In the genomic region with DNA sequence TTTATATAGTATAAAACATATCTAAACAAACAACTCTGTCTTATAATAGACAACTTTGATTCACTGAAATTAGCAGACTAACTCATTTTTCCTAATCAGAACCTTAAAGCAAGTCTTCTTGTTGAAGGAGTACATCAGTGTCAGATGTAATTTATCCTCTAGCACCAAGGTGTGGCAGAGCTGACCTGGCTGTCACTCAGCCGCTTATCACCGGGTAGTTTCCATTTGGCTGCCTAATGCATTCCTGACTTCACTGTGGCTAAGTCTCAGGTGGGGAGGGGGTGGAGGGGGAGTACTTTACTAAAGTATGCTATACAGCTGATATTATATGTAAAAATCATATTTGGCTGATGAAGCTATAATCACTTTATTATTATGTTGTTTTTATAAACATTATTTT, we compare ENCODE assay signal across 13 cellular contexts.
A peak's percentile ranks its signal among the peaks of the same experiment; 100 is the strongest.
DNase-seq lines count a peak whose midpoint lies in the region; ATAC-seq, FAIRE-seq and TF ChIP-seq lines count a peak whose summit lies in the region.
"Had no signal": no experiment of that assay in that cellular context is flagged by ENCODE, and none has a peak within 500 bp of the region (broad histone marks: within the 10 kb centered on the region; RNA-seq: fewer than 3 reads in every experiment).

No MANE protein-coding gene starts in this region.

- H3K27ac ChIP-seq in KOPT-K1 (ENCODE audit: low read depth, low read length, poor library complexity, severe bottlenecking) = peak overlapping the region; percentile 86
- H3K27ac ChIP-seq in pancreas = no peak overlapping the region

- no peaks in the 10 kb centered on the region for H3K27me3 Mint-ChIP-seq in activated CD4-positive, alpha-beta T cell treated with anti-CD3 and anti-CD28 coated beads, Interleukin-2, amount 10 ng/mL, durations not matched to agents 24 days and 14 days
- H3K27me3 Mint-ChIP-seq in type B pancreatic cell = peaks cover 12% of the 10 kb centered on the region
- H3K27me3 Mint-ChIP-seq: stimulated activated memory B cell treated with anti-CD40 and anti-IgM and Interleukin-4, amounts not matched to agents 10 μg/mL and 1 μg/mL and 100 μg/mL, for 72 hours had no signal

- H3K27me3 ChIP-seq in bronchial epithelial cell (ENCODE audit: control insufficient read depth, insufficient read depth, low read length) (no peaks in the 10 kb centered on the region), pancreas (no peaks in the 10 kb centered on the region)

- intact Hi-C loops in activated CD4-positive, alpha-beta T cell treated with anti-CD3 and anti-CD28 coated beads, Interleukin-2, amount 10 ng/mL, durations not matched to agents 24 days and 14 days (cut with micrococcal nuclease) = loop anchor here (2.0 to 10.0 kb wide), 3 partner anchors 38 to 122 kb away; no protein-coding TSS in a partner anchor
- intact Hi-C loops in pancreas (cut with DNase I) = no loop called here

- TF ChIP-seq CTCF in bronchial epithelial cell (IDR thresholded peaks at IDR 0.05; ENCODE audit: insufficient read depth, low read length, severe bottlenecking) (no peak), pancreas (IDR thresholded peaks at IDR 0.05) (no peak), type B pancreatic cell (conservative IDR thresholded peaks at IDR 0.05) (no peak)

- no peak overlapping the region for H3K27ac Mint-ChIP-seq in activated CD4-positive, alpha-beta T cell treated with anti-CD3 and anti-CD28 coated beads, Interleukin-2, amount 10 ng/mL, durations not matched to agents 24 days and 14 days
- H3K27ac Mint-ChIP-seq in type B pancreatic cell = no peak overlapping the region
- H3K27ac Mint-ChIP-seq: stimulated activated memory B cell treated with anti-CD40 and anti-IgM and Interleukin-4, amounts not matched to agents 10 μg/mL and 1 μg/mL and 100 μg/mL, for 72 hours had no signal

- H3K4me3 ChIP-seq in bronchial epithelial cell (ENCODE audit: low read depth, low read length) (no peak overlapping the region), pancreas (no peak overlapping the region)

- H3K36me3 Mint-ChIP-seq in activated CD4-positive, alpha-beta T cell treated with anti-CD3 and anti-CD28 coated beads, Interleukin-2, amount 10 ng/mL, durations not matched to agents 24 days and 14 days (ENCODE audit: low read depth) = peaks cover 31% of the 10 kb centered on the region
- peaks cover under 1% of the 10 kb centered on the region for H3K36me3 Mint-ChIP-seq in type B pancreatic cell

- no peaks in the 10 kb centered on the region for H3K9me3 ChIP-seq in KOPT-K1 (ENCODE audit: insufficient read depth, low read length, poor library complexity, severe bottlenecking)
- peaks cover 0 to 4% (median 0%) of the 10 kb centered on the region in 4 donors for H3K9me3 ChIP-seq in pancreas

- no peak for FAIRE-seq in bronchial epithelial cell (lab: Jason Lieb, UNC)
- FAIRE-seq in pancreas (lab: Jason Lieb, UNC) = no peak

- H3K4me3 Mint-ChIP-seq in activated CD4-positive, alpha-beta T cell treated with anti-CD3 and anti-CD28 coated beads, Interleukin-2, amount 10 ng/mL, durations not matched to agents 24 days and 14 days = peak overlapping the region; percentile 37
- H3K4me3 Mint-ChIP-seq in type B pancreatic cell = no peak overlapping the region
- H3K4me3 Mint-ChIP-seq: stimulated activated memory B cell treated with anti-CD40 and anti-IgM and Interleukin-4, amounts not matched to agents 10 μg/mL and 1 μg/mL and 100 μg/mL, for 72 hours had no signal

- no peaks in the 10 kb centered on the region for H3K9me3 Mint-ChIP-seq in activated CD4-positive, alpha-beta T cell treated with anti-CD3 and anti-CD28 coated beads, Interleukin-2, amount 10 ng/mL, durations not matched to agents 24 days and 14 days
- no peaks in the 10 kb centered on the region for H3K9me3 Mint-ChIP-seq in type B pancreatic cell
- H3K9me3 Mint-ChIP-seq: stimulated activated memory B cell treated with anti-CD40 and anti-IgM and Interleukin-4, amounts not matched to agents 10 μg/mL and 1 μg/mL and 100 μg/mL, for 72 hours had no signal

- ATAC-seq in pancreas = peak; percentile 60 to 93 (median 72)
- ATAC-seq: stimulated activated memory B cell treated with anti-CD40 and anti-IgM and Interleukin-4, amounts not matched to agents 10 μg/mL and 1 μg/mL and 100 μg/mL, for 72 hours had no signal

- WGBS in pancreas, 2 donors = 26 to 36% methylated on average over 2 of the region's 2 CpGs

- peaks cover 53% of the 10 kb centered on the region for H3K4me1 Mint-ChIP-seq in activated CD4-positive, alpha-beta T cell treated with anti-CD3 and anti-CD28 coated beads, Interleukin-2, amount 10 ng/mL, durations not matched to agents 24 days and 14 days
- H3K4me1 Mint-ChIP-seq in type B pancreatic cell (ENCODE audit: unreplicated experiment) = peaks cover 7% of the 10 kb centered on the region

- DNase-seq in activated CD4-positive, alpha-beta T cell treated with anti-CD3 and anti-CD28 coated beads, Interleukin-2, amount 10 ng/mL, durations not matched to agents 24 days and 14 days = no peak
- no peak for DNase-seq in activated CD4-positive, alpha-beta T cell treated with anti-CD3 and anti-CD28 coated beads, Interleukin-2, amount 50 U/mL, for 4 hours
- DNase-seq in bronchial epithelial cell (ENCODE audit: low read depth) (peak; percentile 20), pancreas (no peak), NCI-H1930 (lab: John Stamatoyannopoulos, UW) (no peak), type B pancreatic cell (ENCODE audit: extremely low spot score, unreplicated experiment) (no peak)
- no peak for DNase-seq in activated CD4-positive, CD25-positive, alpha-beta regulatory T cell (lab: John Stamatoyannopoulos, UW)
- DNase-seq: activated CD4-positive, CD25-positive, alpha-beta regulatory T cell treated with anti-CD3 and anti-CD28 coated beads, Interleukin-2, amount 50 U/mL, for 72 hours; activated naive CD4-positive, alpha-beta T cell; NCI-H146; NK-92 treated with Interleukin-12 subunit alpha and Interleukin-12 subunit beta, amount 100 ng/mL, for 24 hours had no signal

- H3K4me1 ChIP-seq in pancreas = peaks cover 0 to 9% (median 6%) of the 10 kb centered on the region in 3 donors

- H3K36me3 ChIP-seq in KOPT-K1 (ENCODE audit: insufficient read depth, low read length) (no peaks in the 10 kb centered on the region), bronchial epithelial cell (ENCODE audit: control insufficient read depth, insufficient read depth, low read length) (no peaks in the 10 kb centered on the region), pancreas (no peaks in the 10 kb centered on the region)
